8 cellular contexts compared by ENCODE assay signal in the genomic region with DNA sequence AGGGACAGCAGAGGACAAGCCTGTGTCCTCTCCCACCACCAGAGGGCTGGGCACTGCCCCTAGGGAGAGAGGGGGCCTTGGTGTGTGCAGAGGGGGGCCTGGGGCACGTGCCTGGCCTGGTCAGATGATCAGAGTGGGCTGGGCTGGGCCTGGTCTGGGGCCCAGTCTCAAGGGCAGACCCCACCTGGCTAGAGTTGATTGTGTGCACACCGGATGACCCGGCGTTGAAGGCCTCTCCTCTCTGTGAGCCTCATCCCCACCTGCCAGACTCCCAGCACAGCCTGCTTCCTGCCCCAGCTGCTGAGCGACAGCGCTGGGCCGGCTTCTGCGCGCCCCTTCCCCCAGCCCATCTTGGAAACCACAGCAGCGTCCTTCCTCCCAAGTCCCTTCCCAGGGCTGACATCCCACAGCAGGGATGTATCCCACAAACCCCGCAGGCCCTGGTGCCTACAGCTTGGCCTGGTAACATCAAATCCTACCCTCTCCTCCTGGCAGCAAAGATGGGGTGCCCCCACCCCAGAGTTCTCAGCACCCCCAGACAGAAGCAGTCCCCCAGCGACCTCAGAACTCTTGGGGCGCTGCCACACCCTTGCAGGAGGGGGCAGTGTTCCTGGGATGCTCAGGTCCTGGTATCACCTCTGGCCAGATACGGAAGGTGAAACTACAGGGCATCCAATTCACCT. TPM values are rescaled to one million over a fixed set of nuclear protein-coding genes. Genes with fewer than 3 reads are reported as not detected.
DNase-seq lines count a peak whose midpoint lies in the region; ATAC-seq, FAIRE-seq and TF ChIP-seq lines count a peak whose summit lies in the region.

No MANE protein-coding gene starts in this region.

- H3K4me1 Mint-ChIP-seq in GM23338, result peaks cover 20% of the 10 kb centered on the region
- peaks cover 17 to 51% (median 36%) of the 10 kb centered on the region in 7 donors for H3K4me1 Mint-ChIP-seq in naive thymus-derived CD4-positive, alpha-beta T cell

- POLR2A ChIA-PET in A549 (lab: Yijun Ruan, JAX), result interaction anchor here (1.6 to 2.7 kb wide), 2 partner anchors 12 kb away, joined by 8 to 9 read pairs; partner anchors contain the start of gene CD81
- POLR2A ChIA-PET in naive thymus-derived CD4-positive, alpha-beta T cell (lab: Charles Lee), result no interaction called here

- TF ChIP-seq CTCF in A549 (IDR thresholded peaks at IDR 0.05) (no peak), GM23338 (conservative IDR thresholded peaks at IDR 0.05; ENCODE audit: low read depth in 2 of 2) (peak; percentile 34 to 37), brain microvascular endothelial cell (IDR thresholded peaks at IDR 0.05; ENCODE audit: low read depth, low read length, missing control alignments) (peak; percentile 38)

- ATAC-seq in A549 (peak; percentile 14 to 16; a peak in 2 of 6 replicates), GM23338 (peak; percentile 19), GM19324 (IDR thresholded peaks at IDR 0.05; ENCODE audit: low FRiP score, unreplicated experiment) (no peak), HG02885 (IDR thresholded peaks at IDR 0.05; ENCODE audit: poor library complexity, unreplicated experiment) (no peak), GM18505 (IDR thresholded peaks at IDR 0.05; ENCODE audit: unreplicated experiment) (no peak)
- no peak for ATAC-seq in naive thymus-derived CD4-positive, alpha-beta T cell

- FAIRE-seq in A549 (lab: Jason Lieb, UNC), result no peak

- TF ChIP-seq POLR2A in A549 (IDR thresholded peaks at IDR 0.05; ENCODE audit: low read length), result no peak
- TF ChIP-seq POLR2A in GM18505 (IDR thresholded peaks at IDR 0.05; ENCODE audit: borderline replicate concordance, extremely low read depth, insufficient read depth, insufficient read length), result no peak

- peak overlapping the region; percentile 89 for H3K27ac Mint-ChIP-seq in GM23338
- peak overlapping the region; percentile 65 to 93 (median 82) for H3K27ac Mint-ChIP-seq in naive thymus-derived CD4-positive, alpha-beta T cell

- H3K36me3 ChIP-seq in GM23338 (ENCODE audit: insufficient read depth), result no peaks in the 10 kb centered on the region
- peaks cover 26% of the 10 kb centered on the region for H3K36me3 ChIP-seq in brain microvascular endothelial cell (replicated peaks)
- peaks cover 0 to 64% (median 2%) of the 10 kb centered on the region in 3 experiments for H3K36me3 ChIP-seq in naive thymus-derived CD4-positive, alpha-beta T cell (ENCODE audit: control insufficient read depth in 2 of 3, insufficient read depth in 3 of 3, low read length in 3 of 3)

- no peaks in the 10 kb centered on the region for H3K9me3 Mint-ChIP-seq in GM23338
- no peaks in the 10 kb centered on the region for H3K9me3 Mint-ChIP-seq in naive thymus-derived CD4-positive, alpha-beta T cell

- H3K4me2 ChIP-seq in A549 (no peak overlapping the region), GM23338 (no peak overlapping the region)

- no peaks in the 10 kb centered on the region; the same call in 2 of the 3 replicates for H3K36me3 Mint-ChIP-seq in GM23338 (ENCODE audit: low read depth)
- peaks cover 0 to 3% (median 0%) of the 10 kb centered on the region in 5 donors for H3K36me3 Mint-ChIP-seq in naive thymus-derived CD4-positive, alpha-beta T cell

- H3K9me3 ChIP-seq in A549, result no peaks in the 10 kb centered on the region
- no peaks in the 10 kb centered on the region for H3K9me3 ChIP-seq in naive thymus-derived CD4-positive, alpha-beta T cell (ENCODE audit: control insufficient read depth in 2 of 3, low read length in 3 of 3)

- in situ Hi-C loops in brain microvascular endothelial cell (cut with HindIII; ENCODE audit: low pct_ligation_motif_present, low sequenced_read_pairs), result no loop called here

- no peaks in the 10 kb centered on the region for H3F3A ChIP-seq in GM23338 (replicated peaks; ENCODE audit: low read depth)

- peaks cover 7% of the 10 kb centered on the region for H3K27me3 Mint-ChIP-seq in GM23338 (ENCODE audit: insufficient read depth, low read depth, poor library complexity)
- no peaks in the 10 kb centered on the region for H3K27me3 Mint-ChIP-seq in naive thymus-derived CD4-positive, alpha-beta T cell

- no peak for TF ChIP-seq RAD21 in A549 (conservative IDR thresholded peaks at IDR 0.05 in 1 of 2, IDR thresholded peaks at IDR 0.05 in 1 of 2)

- H3K27ac ChIP-seq in A549 (peak overlapping the region in 1 of 2 experiments; percentile 5; a peak in 3 of 6 replicates), GM23338 (ENCODE audit: low read depth) (no peak overlapping the region), brain microvascular endothelial cell (no peak overlapping the region)
- H3K27ac ChIP-seq in naive thymus-derived CD4-positive, alpha-beta T cell (ENCODE audit: low read depth, low read length), result peak overlapping the region; percentile 17

- H3K9me2 ChIP-seq in GM23338 (ENCODE audit: insufficient read depth), result no peaks in the 10 kb centered on the region

- intact Hi-C loops in naive thymus-derived CD4-positive, alpha-beta T cell (cut with micrococcal nuclease), result no loop called here

- WGBS in A549 (ENCODE audit: missing lambda C conversion rate), result 73% methylated on average over 14 of the region's 14 CpGs

- H3K27me3 ChIP-seq in GM23338 (ENCODE audit: insufficient read depth) (no peaks in the 10 kb centered on the region), brain microvascular endothelial cell (replicated peaks) (no peaks in the 10 kb centered on the region)
- H3K27me3 ChIP-seq in naive thymus-derived CD4-positive, alpha-beta T cell (ENCODE audit: control insufficient read depth in 2 of 2, insufficient read depth in 2 of 2, low read length in 2 of 2), result no peaks in the 10 kb centered on the region

- no peak overlapping the region for H2AFZ ChIP-seq in GM23338

- H3K4me3 ChIP-seq in A549 (no peak overlapping the region), GM23338 (no peak overlapping the region), brain microvascular endothelial cell (ENCODE audit: low read depth, low read length) (no peak overlapping the region)
- H3K4me3 ChIP-seq in naive thymus-derived CD4-positive, alpha-beta T cell (ENCODE audit: low read length), result no peak overlapping the region

- TF ChIP-seq EP300 in A549 (IDR thresholded peaks at IDR 0.05), result no peak

- H3K4me1 ChIP-seq in A549 (peaks cover 24% of the 10 kb centered on the region), GM23338 (ENCODE audit: insufficient read depth) (no peaks in the 10 kb centered on the region; the same call in 1 of the 2 replicates)
- peaks cover 18 to 63% of the 10 kb centered on the region in 2 donors for H3K4me1 ChIP-seq in naive thymus-derived CD4-positive, alpha-beta T cell (ENCODE audit: control insufficient read depth in 2 of 2, insufficient read depth in 2 of 2, low read length in 2 of 2)

- CTCF ChIA-PET in A549 (lab: Yijun Ruan, JAX), result interaction anchor here (0.9 to 3.7 kb wide), 5 partner anchors 11 to 203 kb away, joined by 3 to 16 read pairs (median 12); partner anchors contain the start of gene TSSC4
- CTCF ChIA-PET in naive thymus-derived CD4-positive, alpha-beta T cell (lab: Charles Lee), result no interaction called here

- peaks cover 56% of the 10 kb centered on the region for H3K79me2 ChIP-seq in GM23338 (replicated peaks; ENCODE audit: insufficient read depth)

- no peak for DNase-seq in A549 (ENCODE audit: low read depth in 1 of 2, low spot score in 1 of 2)
- DNase-seq in GM23338 (ENCODE audit: low spot score), result no peak
- DNase-seq in brain microvascular endothelial cell, result no peak
- no peak for DNase-seq in naive thymus-derived CD4-positive, alpha-beta T cell
- no peak for DNase-seq in NOMO-1 (lab: John Stamatoyannopoulos, UW; ENCODE audit: unreplicated experiment in 2 of 2)

- H4K20me1 ChIP-seq in GM23338 (replicated peaks; ENCODE audit: insufficient read depth), result peaks cover 14% of the 10 kb centered on the region

- H3K4me3 Mint-ChIP-seq in GM23338, result peak overlapping the region; percentile 14; the same call in 1 of the 3 replicates
- peak overlapping the region in 3 of 10 donors; percentile 25 to 47 (median 36) for H3K4me3 Mint-ChIP-seq in naive thymus-derived CD4-positive, alpha-beta T cell

RNA-seq across cellular contexts. Expression of gene TSSC4, which starts 11.1 kb away (rescaled TPM):
- polyA plus RNA-seq in A549 (2011; rRNA removed), result 21.8 and 22.2 TPM in 2 replicates
- 52.7 and 64.5 TPM in 2 replicates for polyA plus RNA-seq in A549 (2012; cell fraction: cytosol; rRNA removed)
- polyA plus RNA-seq in A549 (2012; cell fraction: nucleus; rRNA removed), result 72.1 and 98.1 TPM in 2 replicates
- polyA plus RNA-seq in A549 (2017; fragmentation: RNase III; extraction: RNeasy Plus Mini Kit Qiagen cat#74134 plus additional on column Dnase treatment), result 45.1 to 45.8 TPM (median 45.5 TPM) in 3 replicates
- 19.4 and 28.2 TPM in 2 replicates for polyA minus RNA-seq in A549 (2011; rRNA and poly(A)+ RNA removed)
- total RNA-seq in GM23338 (2014; rRNA removed; shearing (Covaris generic)), result 27.7 and 44.3 TPM in 2 replicates
- polyA plus RNA-seq in GM23338 (2016; fragmentation: Nextera tagmentation; extraction: Ambion mirVana), result 27.5 and 31.3 TPM in 2 replicates
- 10 to 100 TPM; 43.6 to 55.0 (median 50.9) TPM for total RNA-seq in naive thymus-derived CD4-positive, alpha-beta T cell
- polyA plus RNA-seq in naive thymus-derived CD4-positive, alpha-beta T cell, result 10 to 100 TPM; 51.7 to 83.7 TPM

RNA-seq across cellular contexts. Expression of gene CD81, which starts 12.4 kb away (rescaled TPM):
- polyA plus RNA-seq in A549 (2011; rRNA removed) (125 and 160 TPM in 2 replicates), A549 (2017; fragmentation: RNase III; extraction: RNeasy Plus Mini Kit Qiagen cat#74134 plus additional on column Dnase treatment) (247 to 256 TPM (median 251 TPM) in 3 replicates), GM23338 (2016; fragmentation: Nextera tagmentation; extraction: Ambion mirVana) (88.6 and 95.5 TPM in 2 replicates)
- 315 and 426 TPM in 2 replicates for polyA plus RNA-seq in A549 (2012; cell fraction: cytosol; rRNA removed)
- polyA plus RNA-seq in A549 (2012; cell fraction: nucleus; rRNA removed), result 579 and 616 TPM in 2 replicates
- polyA minus RNA-seq in A549 (2011; rRNA and poly(A)+ RNA removed), result 300 and 345 TPM in 2 replicates
- total RNA-seq in GM23338 (2014; rRNA removed; shearing (Covaris generic)), result 290 and 346 TPM in 2 replicates
- 100 to 1,000 TPM in 4 of 5 experiments, 10 to 100 TPM in 1; 97.5 to 173 (median 138) TPM for total RNA-seq in naive thymus-derived CD4-positive, alpha-beta T cell
- polyA plus RNA-seq in naive thymus-derived CD4-positive, alpha-beta T cell, result 10 to 100 TPM; 19.0 to 39.6 TPM

RNA-seq across cellular contexts. Expression of gene TRPM5, which starts 54.8 kb away (rescaled TPM):
- polyA plus RNA-seq in A549 (2011; rRNA removed) (not detected in 2 replicates), A549 (2017; fragmentation: RNase III; extraction: RNeasy Plus Mini Kit Qiagen cat#74134 plus additional on column Dnase treatment) (not detected in 3 replicates), GM23338 (2016; fragmentation: Nextera tagmentation; extraction: Ambion mirVana) (not detected in 2 replicates)
- not detected in 2 replicates for polyA plus RNA-seq in A549 (2012; cell fraction: cytosol; rRNA removed)
- polyA plus RNA-seq in A549 (2012; cell fraction: nucleus; rRNA removed), result 0.01 TPM in 1 of 2 replicates, not detected in the other
- not detected in 2 replicates for polyA minus RNA-seq in A549 (2011; rRNA and poly(A)+ RNA removed)
- not detected in 2 replicates for total RNA-seq in GM23338 (2014; rRNA removed; shearing (Covaris generic))
- total RNA-seq in naive thymus-derived CD4-positive, alpha-beta T cell, result 1 to 10 TPM in 1 of 5 experiments, under 1 TPM in 4; 0.05 to 1.1 (median 0.73) TPM
- under 1 TPM in 1 of 2 donors, not detected in 1; 0.09 TPM for polyA plus RNA-seq in naive thymus-derived CD4-positive, alpha-beta T cell

RNA-seq across cellular contexts. Expression of gene KCNQ1, which starts 55.3 kb away (rescaled TPM):
- polyA plus RNA-seq in A549 (2011; rRNA removed) (0.17 and 0.26 TPM in 2 replicates), A549 (2017; fragmentation: RNase III; extraction: RNeasy Plus Mini Kit Qiagen cat#74134 plus additional on column Dnase treatment) (0.12 to 0.14 TPM (median 0.13 TPM) in 3 replicates), GM23338 (2016; fragmentation: Nextera tagmentation; extraction: Ambion mirVana) (0.45 and 1.1 TPM in 2 replicates)
- polyA plus RNA-seq in A549 (2012; cell fraction: cytosol; rRNA removed), result 0.05 and 0.14 TPM in 2 replicates
- polyA plus RNA-seq in A549 (2012; cell fraction: nucleus; rRNA removed), result 0.09 and 0.49 TPM in 2 replicates
- polyA minus RNA-seq in A549 (2011; rRNA and poly(A)+ RNA removed), result 0.15 TPM in 1 of 2 replicates, not detected in the other
- 0.87 and 1.2 TPM in 2 replicates for total RNA-seq in GM23338 (2014; rRNA removed; shearing (Covaris generic))
- 10 to 100 TPM; 14.7 to 46.4 (median 41.4) TPM for total RNA-seq in naive thymus-derived CD4-positive, alpha-beta T cell
- 10 to 100 TPM; 15.8 to 20.9 TPM for polyA plus RNA-seq in naive thymus-derived CD4-positive, alpha-beta T cell

Comparison
In these comparisons a context has a peak if more than half of its experiments do, and no peak if none do; other contexts are left out.
1. ATAC-seq: peak in A549 (2 of 2) and GM23338 (single experiment); none in naive thymus-derived CD4-positive, alpha-beta T cell (single experiment), GM19324 (single experiment), HG02885 (single experiment) and GM18505 (single experiment).